ENCODE assay signal across 20 cellular contexts in genomic region chr17:80568246-80568645, GRCh38. TPM values are rescaled to one million over a fixed set of nuclear protein-coding genes. Genes with fewer than 3 reads are reported as not detected.
DNase-seq lines count a peak whose midpoint lies in the region; ATAC-seq, FAIRE-seq and TF ChIP-seq lines count a peak whose summit lies in the region.
"Had no signal": no experiment of that assay in that cellular context is flagged by ENCODE, and none has a peak within 500 bp of the region (broad histone marks: within the 10 kb centered on the region; RNA-seq: fewer than 3 reads in every experiment).

No MANE protein-coding gene starts in this region.

- H3K9me3 ChIP-seq in K562 (replicated peaks; ENCODE audit: control insufficient read depth, insufficient read depth, low read depth, low read length) = no peaks in the 10 kb centered on the region
- no peaks in the 10 kb centered on the region for H3K9me3 ChIP-seq in effector memory CD4-positive, alpha-beta T cell (ENCODE audit: control insufficient read depth, low read length)

- H4K20me1 ChIP-seq in K562 (replicated peaks; ENCODE audit: control insufficient read depth, insufficient read depth, low read length) = peaks cover 15% of the 10 kb centered on the region; the same call in 1 of the 2 replicates

- TF ChIP-seq EP300 in K562 (IDR thresholded peaks at IDR 0.05; ENCODE audit: low read length) = no peak

- no peaks in the 10 kb centered on the region for H3K36me3 ChIP-seq in K562 (ENCODE audit: control insufficient read depth, insufficient read depth, low read length)
- H3K36me3 ChIP-seq in effector memory CD4-positive, alpha-beta T cell (ENCODE audit: control insufficient read depth, insufficient read depth, low read length) = no peaks in the 10 kb centered on the region

- no peak for TF ChIP-seq POLR2A in K562 (conservative IDR thresholded peaks at IDR 0.05)

- POLR2A ChIA-PET in K562 (lab: Yijun Ruan, JAX) = interaction anchor here (0.6 to 1.2 kb wide), 2 partner anchors 12 to 78 kb away, joined by 3 to 4 read pairs; no protein-coding TSS in a partner anchor

- no peak overlapping the region for H3K9ac ChIP-seq in K562 (ENCODE audit: insufficient read depth in 1 of 2, low read depth in 2 of 2, low read length in 2 of 2)
- H3K9ac ChIP-seq: GM23248 had no signal

- no peaks in the 10 kb centered on the region for H3K9me1 ChIP-seq in K562 (ENCODE audit: control insufficient read depth, insufficient read depth, low read length)

- H3K4me2 ChIP-seq in K562 (ENCODE audit: insufficient read depth, low read length) = no peak overlapping the region

- H3K27me3 ChIP-seq in K562 (ENCODE audit: control insufficient read depth in 2 of 2, insufficient read depth in 2 of 2, low read length in 2 of 2) = no peaks in the 10 kb centered on the region
- no peaks in the 10 kb centered on the region for H3K27me3 ChIP-seq in effector memory CD4-positive, alpha-beta T cell (replicated peaks; ENCODE audit: control insufficient read depth, insufficient read depth, low read length, poor library complexity, severe bottlenecking)

- in situ Hi-C loops in K562 (cut with MboI) = no loop called here

- H3K79me2 ChIP-seq in K562 (ENCODE audit: control insufficient read depth, insufficient read depth, low read length) = peaks cover 86% of the 10 kb centered on the region

- peaks cover 0 to 7% of the 10 kb centered on the region in 2 experiments; a peak in 2 of 5 replicates for H3K4me1 ChIP-seq in K562 (replicated peaks in 1 of 2; ENCODE audit: control insufficient read depth in 2 of 2, insufficient read depth in 2 of 2, low read length in 2 of 2)
- no peaks in the 10 kb centered on the region for H3K4me1 ChIP-seq in effector memory CD4-positive, alpha-beta T cell (ENCODE audit: control insufficient read depth, insufficient read depth, low read length, poor library complexity, severe bottlenecking)

- intact Hi-C loops in K562 (cut with micrococcal nuclease) = no loop called here

- ATAC-seq in K562 (no peak), HG02798 (IDR thresholded peaks at IDR 0.05; ENCODE audit: poor library complexity, unreplicated experiment) (no peak)
- ATAC-seq: GM12878 had no signal

- BruUV-seq in K562 (replicated peaks; lab: Mats Ljungman, UMichigan) = no TSS peak

- H3K27ac ChIP-seq in K562 (ENCODE audit: extremely low read depth, low read depth, low read length) = no peak overlapping the region
- H3K27ac ChIP-seq in effector memory CD4-positive, alpha-beta T cell (ENCODE audit: insufficient read depth, low read length, poor library complexity, severe bottlenecking) = no peak overlapping the region
- H3K27ac ChIP-seq: GM23248 had no signal

- FAIRE-seq in K562 (lab: Jason Lieb, UNC) = no peak
- FAIRE-seq: G401.6, GM12878, GM19239, H1 had no signal

- CTCF ChIA-PET in K562 (lab: Yijun Ruan, JAX; ENCODE audit: low intra/inter-chr PET ratio) = interaction anchor here (0.7 kb wide), 1 partner anchor 536 kb away, joined by 4 read pairs; no protein-coding TSS in a partner anchor

- TF ChIP-seq RAD21 in K562 (CRISPR knock-in tag; conservative IDR thresholded peaks at IDR 0.05 in 1 of 2, IDR thresholded peaks at IDR 0.05 in 1 of 2) = no peak

- H3K4me3 ChIP-seq in K562 = no peak overlapping the region
- H3K4me3 ChIP-seq in fibroblast of villous mesenchyme (ENCODE audit: low read depth, low read length) = no peak overlapping the region
- no peak overlapping the region for H3K4me3 ChIP-seq in effector memory CD4-positive, alpha-beta T cell (ENCODE audit: insufficient read depth, low read depth, low read length, poor library complexity, severe bottlenecking)
- H3K4me3 ChIP-seq: GM12878, GM23248 had no signal

- peak; percentile 21 for DNase-seq in EH (ENCODE audit: low read depth)
- DNase-seq in K562 (ENCODE audit: extremely low read depth in 1 of 4, low spot score in 3 of 4) = no peak
- peak; percentile 26 for DNase-seq in fibroblast of villous mesenchyme (ENCODE audit: low read depth)
- no peak for DNase-seq in effector memory CD4-positive, alpha-beta T cell
- no peak for DNase-seq in NOMO-1 (lab: John Stamatoyannopoulos, UW; ENCODE audit: unreplicated experiment in 2 of 2)
- DNase-seq: 8988T; C1 segment of cervical spinal cord; Calu3; CD4-positive, alpha-beta memory T cell; COR-L47; DMS53; DMS79 treated with DMSO at 0.1 percent for 48 hours; GM23248; H7; HCEC 1CT had no signal

- no peak for TF ChIP-seq CTCF in K562 (IDR thresholded peaks at IDR 0.05 in 2 of 3, conservative IDR thresholded peaks at IDR 0.05 in 1 of 3; ENCODE audit: insufficient read depth in 2 of 3, low read depth in 1 of 3, low read length in 3 of 3)
- TF ChIP-seq CTCF in fibroblast of villous mesenchyme (IDR thresholded peaks at IDR 0.05; ENCODE audit: insufficient read depth, low read depth, low read length) = no peak

- no peak overlapping the region for H2AFZ ChIP-seq in K562 (ENCODE audit: low read depth, low read length)
- H2AFZ ChIP-seq: GM23248 had no signal

TF ChIP-seq in K562, 482 proteins besides CTCF, POLR2A, EP300 and RAD21:
- no peak for TF ChIP-seq SPI1 (IDR thresholded peaks at IDR 0.05; ENCODE audit: borderline replicate concordance, low read depth, low read length)
- no peak for TF ChIP-seq ZNF76 (CRISPR knock-in tag; IDR thresholded peaks at IDR 0.05; ENCODE audit: borderline replicate concordance)
- no peak for TF ChIP-seq KLF1 (tag; IDR thresholded peaks at IDR 0.05)
- peak; percentile 64 for TF ChIP-seq ZNF146 (CRISPR knock-in tag; IDR thresholded peaks at IDR 0.05; ENCODE audit: unreplicated experiment)
- peak; percentile 19 for TF ChIP-seq RBM25 (IDR thresholded peaks at IDR 0.05; ENCODE audit: low read depth, low read length, severe bottlenecking)
- TF ChIP-seq GABPA (tag; conservative IDR thresholded peaks at IDR 0.05; ENCODE audit: low read depth) = no peak
- TF ChIP-seq, protein P1, sequence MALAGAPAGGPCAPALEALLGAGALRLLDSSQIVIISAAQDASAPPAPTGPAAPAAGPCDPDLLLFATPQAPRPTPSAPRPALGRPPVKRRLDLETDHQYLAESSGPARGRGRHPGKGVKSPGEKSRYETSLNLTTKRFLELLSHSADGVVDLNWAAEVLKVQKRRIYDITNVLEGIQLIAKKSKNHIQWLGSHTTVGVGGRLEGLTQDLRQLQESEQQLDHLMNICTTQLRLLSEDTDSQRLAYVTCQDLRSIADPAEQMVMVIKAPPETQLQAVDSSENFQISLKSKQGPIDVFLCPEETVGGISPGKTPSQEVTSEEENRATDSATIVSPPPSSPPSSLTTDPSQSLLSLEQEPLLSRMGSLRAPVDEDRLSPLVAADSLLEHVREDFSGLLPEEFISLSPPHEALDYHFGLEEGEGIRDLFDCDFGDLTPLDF (CRISPR knock-in tag; IDR thresholded peaks at IDR 0.05) = no peak
- no peak for TF ChIP-seq CREM (IDR thresholded peaks at IDR 0.05; ENCODE audit: low read depth)
- no peak for TF ChIP-seq ZNF668 (CRISPR knock-in tag; IDR thresholded peaks at IDR 0.05)
- TF ChIP-seq RBM39 (optimal IDR thresholded peaks at IDR 0.05; ENCODE audit: low read depth, low read length) = no peak
- TF ChIP-seq HMG20B (CRISPR knock-in tag; IDR thresholded peaks at IDR 0.05) = no peak
- TF ChIP-seq ATF7 (IDR thresholded peaks at IDR 0.05) = no peak
TF ChIP-seq in K562: peak in this region for 2.

RNA-seq across cellular contexts. Expression of gene RPTOR, which starts 23.6 kb away (rescaled TPM):
- total RNA-seq in K562 (2011; cell fraction: chromatin; rRNA removed; ENCODE audit: low replicate concordance) = 170 and 226 TPM in 2 replicates
- total RNA-seq in K562 (2011; cell fraction: nucleolus; rRNA removed) = 113 and 116 TPM in 2 replicates
- total RNA-seq in K562 (2011; cell fraction: nucleoplasm; rRNA removed) = 108 and 117 TPM in 2 replicates
- total RNA-seq in K562 (2014; rRNA removed) (18.6 and 19.1 TPM in 2 replicates), K562 (2014; rRNA removed; fragmentation: Illumina TruSeq; extraction: Trizol) (10.2 and 10.4 TPM in 2 replicates), K562 (2015; rRNA removed; fragmentation: Illumina TruSeq; extraction: Trizol) (9.5 and 10.7 TPM in 2 replicates), K562 (2021) (46.1 and 54.1 TPM in 2 replicates), fibroblast of villous mesenchyme (35.8 and 40.3 TPM in 2 replicates)
- polyA plus RNA-seq in K562 (2011; rRNA removed) (4.4 and 7.2 TPM in 2 replicates), K562 (2014; fragmentation: Illumina TruSeq; extraction: Trizol) (11.7 and 16.8 TPM in 2 replicates), K562 (2014; fragmentation: Nextera tagmentation; extraction: Ambion mirVana) (under 1 TPM; 0.24 to 0.35 TPM), K562 (2014; rRNA removed) (10.7 and 14.7 TPM in 2 replicates)
- 4.5 and 7.5 TPM in 2 replicates for polyA plus RNA-seq in K562 (2011; cell fraction: cytosol; rRNA removed)
- polyA plus RNA-seq in K562 (2011; cell fraction: nucleus; rRNA removed) = 23.2 and 25.8 TPM in 2 replicates
- polyA plus RNA-seq in K562 (2012) = 19.9 and 23.1 TPM in 2 replicates
- 16.6 and 17.9 TPM in 2 replicates for polyA minus RNA-seq in K562 (2011; rRNA and poly(A)+ RNA removed)
- 21.9 and 26.8 TPM in 2 replicates for polyA minus RNA-seq in K562 (2011; cell fraction: cytosol; rRNA and poly(A)+ RNA removed)
- 43.2 and 63.5 TPM in 2 replicates for polyA minus RNA-seq in K562 (2011; cell fraction: nucleus; rRNA and poly(A)+ RNA removed)

Comparison
In these comparisons a context has a peak if more than half of its experiments do, and no peak if none do; other contexts are left out.
1. DNase-seq: peak in EH (single experiment) and fibroblast of villous mesenchyme (single experiment); none in K562 (0 of 4), effector memory CD4-positive, alpha-beta T cell (0 of 3) and NOMO-1 (0 of 2).